Comparison of ENCODE assay signal across 8 cellular contexts in genomic region chr2:161418715-161419337, GRCh38. TPM values are rescaled to one million over a fixed set of nuclear protein-coding genes. Genes with fewer than 3 reads are reported as not detected.
DNase-seq lines count a peak whose midpoint lies in the region; FAIRE-seq and TF ChIP-seq lines count a peak whose summit lies in the region.

No MANE protein-coding gene starts in this region.

- H3K9me3 ChIP-seq in H1 (ENCODE audit: insufficient read depth in 2 of 2, low read depth in 1 of 2, low read length in 1 of 2) (no peaks in the 10 kb centered on the region), skeletal muscle tissue (ENCODE audit: control insufficient read depth in 3 of 3, low read length in 3 of 3) (no peaks in the 10 kb centered on the region)

- H3K23me2 ChIP-seq in H1 (ENCODE audit: low read depth, low read length) = peaks cover 13% of the 10 kb centered on the region

- H3K36me3 Mint-ChIP-seq in CD14-positive monocyte = peaks cover 0 to 14% of the 10 kb centered on the region in 2 donors

- H4K8ac ChIP-seq in H1 (ENCODE audit: extremely low read depth, insufficient read depth, low read length) = no peak overlapping the region

- H3K4me3 Mint-ChIP-seq in CD14-positive monocyte = peak overlapping the region in 1 of 2 donors; percentile 91

- peaks cover 83 to 98% (median 91%) of the 10 kb centered on the region in 4 experiments for H3K27me3 ChIP-seq in H1 (replicated peaks in 1 of 4; ENCODE audit: control insufficient read depth in 3 of 4, extremely low read depth in 1 of 4, insufficient read depth in 3 of 4, low read length in 3 of 4)
- peaks cover 86 to 95% (median 90%) of the 10 kb centered on the region in 3 donors for H3K27me3 ChIP-seq in skeletal muscle tissue (ENCODE audit: control insufficient read depth in 3 of 3, insufficient read depth in 3 of 3, low read length in 3 of 3)

- no peak overlapping the region for H2BK5ac ChIP-seq in H1 (ENCODE audit: low read depth, low read length)

- H3K9ac ChIP-seq in H1 (replicated peaks in 1 of 4; ENCODE audit: extremely low read depth in 1 of 4, low read depth in 3 of 4, low read length in 3 of 4) (no peak overlapping the region), skeletal muscle tissue (ENCODE audit: low read depth in 1 of 3, low read length in 3 of 3) (no peak overlapping the region)

- POLR2A ChIA-PET in H1 (lab: Charles Lee; ENCODE audit: partially characterized antibody) = interaction anchor here (2.0 kb wide), 1 partner anchor 9 kb away, joined by 7 read pairs; no protein-coding TSS in a partner anchor

- intact Hi-C loops in CD14-positive monocyte (cut with micrococcal nuclease) = no loop called here

- peak overlapping the region; percentile 81; the same call in 1 of the 2 replicates for H2BK12ac ChIP-seq in H1 (ENCODE audit: low read depth, low read length)

- H2BK120ac ChIP-seq in H1 (replicated peaks; ENCODE audit: low read depth, low read length) = no peak overlapping the region

- H3K4me3 ChIP-seq in H1 (ENCODE audit: extremely low read depth in 1 of 4, insufficient read depth in 2 of 4, low read depth in 3 of 4, low read length in 4 of 4) (peak overlapping the region; percentile 15 to 60 (median 28); a peak in 6 of 8 replicates), skeletal muscle tissue (ENCODE audit: low read length in 3 of 3) (peak overlapping the region in 2 of 3 donors; percentile 52 to 60)

- H3K79me2 ChIP-seq in H1 (ENCODE audit: control insufficient read depth in 1 of 2, insufficient read depth in 2 of 2, low read length in 2 of 2) = no peaks in the 10 kb centered on the region

- no peak overlapping the region for H3K23ac ChIP-seq in H1 (ENCODE audit: insufficient read length)

- TF ChIP-seq RAD21 in H1 (IDR thresholded peaks at IDR 0.05 in 1 of 2, conservative IDR thresholded peaks at IDR 0.05 in 1 of 2; ENCODE audit: low read depth in 2 of 2, low read length in 2 of 2) = no peak

- peak overlapping the region; percentile 86 for H3K4me2 ChIP-seq in H1 (ENCODE audit: insufficient read depth in 1 of 2, low read depth in 2 of 2, low read length in 2 of 2)

- no peak overlapping the region for H2BK20ac ChIP-seq in H1 (ENCODE audit: low read length)

- no peak for TF ChIP-seq EP300 in H1 (IDR thresholded peaks at IDR 0.05; ENCODE audit: borderline replicate concordance in 1 of 2, low read depth in 2 of 2, low read length in 2 of 2)

- H3K4me1 ChIP-seq in H1 (replicated peaks in 1 of 4; ENCODE audit: control insufficient read depth in 3 of 4, insufficient read depth in 4 of 4, low read length in 3 of 4) = peaks cover 12 to 26% (median 19%) of the 10 kb centered on the region in 4 experiments; a peak in 6 of 7 replicates
- H3K4me1 ChIP-seq in skeletal muscle tissue (ENCODE audit: control insufficient read depth in 3 of 3, insufficient read depth in 3 of 3, low read length in 3 of 3) = peaks cover 26 to 40% (median 32%) of the 10 kb centered on the region in 3 donors

- peaks cover 3 to 31% of the 10 kb centered on the region in 2 experiments for H4K20me1 ChIP-seq in H1 (replicated peaks in 1 of 2; ENCODE audit: control insufficient read depth in 1 of 2, insufficient read depth in 2 of 2, low read length in 2 of 2)

- H3K27ac ChIP-seq in H1 (ENCODE audit: low read depth, low read length) = no peak overlapping the region
- no peak overlapping the region for H3K27ac ChIP-seq in skeletal muscle tissue (ENCODE audit: low read depth, low read length)

- no peak overlapping the region; the same call in 1 of the 2 replicates for H2BK15ac ChIP-seq in H1 (ENCODE audit: low read length)

- no peak overlapping the region for H3K27ac Mint-ChIP-seq in CD14-positive monocyte

- peak; percentile 29 for DNase-seq in activated CD4-positive, alpha-beta T cell treated with anti-CD3 and anti-CD28 coated beads for 48 hours
- DNase-seq in activated CD4-positive, alpha-beta T cell treated with anti-CD3 and anti-CD28 coated beads, Interleukin-2, amount 50 U/mL, for 4 hours = no peak
- DNase-seq in OCI-M1 (lab: John Stamatoyannopoulos, UW) (peak; percentile 63), H1 (ENCODE audit: low read depth in 1 of 2, low spot score in 2 of 2) (peak in 1 of 2 experiments; percentile 78), CD14-positive monocyte (ENCODE audit: low spot score) (no peak), medulla oblongata (ENCODE audit: extremely low spot score) (no peak), GM19239 (ENCODE audit: insufficient read length, low spot score) (no peak)

- no peak overlapping the region for H3K14ac ChIP-seq in H1 (ENCODE audit: insufficient read length)

- H3K79me1 ChIP-seq in H1 (ENCODE audit: low read depth, low read length) = no peaks in the 10 kb centered on the region

- 2% methylated on average over 47 of the region's 48 CpGs; no CpG with 5 or more reads in 1 of the 2 experiments for WGBS in H1 (ENCODE audit: extremely low coverage in 1 of 2, insufficient coverage in 1 of 2, insufficient read length in 1 of 2, insufficient replicate concordance in 2 of 2, low coverage in 1 of 2, low lambda C conversion rate in 2 of 2, missing lambda C conversion rate in 1 of 2), 2 experiments

- H3K36me3 ChIP-seq in H1 (ENCODE audit: control insufficient read depth in 2 of 4, insufficient read depth in 4 of 4, low read length in 3 of 4) = no peaks in the 10 kb centered on the region; a peak in 1 of 8 replicates
- no peaks in the 10 kb centered on the region for H3K36me3 ChIP-seq in skeletal muscle tissue (ENCODE audit: control insufficient read depth in 3 of 3, insufficient read depth in 3 of 3, low read length in 3 of 3)

- no peak for TF ChIP-seq POLR2A in H1 (IDR thresholded peaks at IDR 0.05; ENCODE audit: control extremely low read depth in 1 of 2, low read depth in 2 of 2, low read length in 2 of 2)

- H2AFZ ChIP-seq in H1 (ENCODE audit: low read length) = no peak overlapping the region

- TF ChIP-seq CTCF in H1 (IDR thresholded peaks at IDR 0.05; ENCODE audit: control extremely low read depth in 1 of 3, insufficient read depth in 1 of 3, low read depth in 1 of 3, low read length in 3 of 3) (no peak), CD14-positive monocyte (IDR thresholded peaks at IDR 0.05) (no peak)

- CTCF ChIA-PET in H1 (lab: Charles Lee; ENCODE audit: partially characterized antibody) = interaction anchor here (0.9 to 1.4 kb wide), 3 partner anchors 9 to 172 kb away, joined by 3 to 5 read pairs (median 4); no protein-coding TSS in a partner anchor

- FAIRE-seq in H1 (lab: Jason Lieb, UNC) (no peak), GM19239 (lab: Jason Lieb, UNC) (no peak)

- H3K18ac ChIP-seq in H1 (ENCODE audit: extremely low read depth, low read length) = no peak overlapping the region

- H4K91ac ChIP-seq in H1 (replicated peaks; ENCODE audit: insufficient read length, low read length) = no peak overlapping the region

- no peak overlapping the region for H3K56ac ChIP-seq in H1 (replicated peaks; ENCODE audit: insufficient read length, low read depth, low read length)

- no peak overlapping the region for H3K4ac ChIP-seq in H1 (replicated peaks; ENCODE audit: insufficient read length, low read depth, low read length)

- peaks cover 91 to 99% (median 91%) of the 10 kb centered on the region in 3 donors for H3K27me3 Mint-ChIP-seq in CD14-positive monocyte (ENCODE audit: low read depth in 3 of 3)

- H2AK5ac ChIP-seq in H1 (ENCODE audit: low read depth, low read length) = no peak overlapping the region

- H4K5ac ChIP-seq in H1 (ENCODE audit: insufficient read length, low read depth, low read length) = no peak overlapping the region

- peaks cover 62% of the 10 kb centered on the region for H3K4me1 Mint-ChIP-seq in CD14-positive monocyte

- H3K9me3 Mint-ChIP-seq in CD14-positive monocyte = peaks cover 0 to 20% (median 13%) of the 10 kb centered on the region in 7 donors

TF ChIP-seq in H1, 55 proteins besides CTCF, POLR2A, EP300 and RAD21 (continues in another document):
- TF ChIP-seq ZNF274 (IDR thresholded peaks at IDR 0.05; ENCODE audit: borderline replicate concordance, extremely low read depth, low read length) (no peak), CBX8 (IDR thresholded peaks at IDR 0.05; ENCODE audit: borderline replicate concordance, low read depth, low read length) (0 out of 2 replicates have a peak, but pooled peaks have one; percentile 20), EGR1 (IDR thresholded peaks at IDR 0.05; ENCODE audit: borderline replicate concordance, low read depth, low read length) (no peak), RFX5 (IDR thresholded peaks at IDR 0.05; ENCODE audit: borderline replicate concordance, low read depth, low read length) (no peak), SUZ12 (IDR thresholded peaks at IDR 0.05; ENCODE audit: low read length) (peak; percentile 99), HDAC2 (IDR thresholded peaks at IDR 0.05; ENCODE audit: borderline replicate concordance in 1 of 2, low read depth in 2 of 2, low read length in 2 of 2) (no peak), BCL11A (IDR thresholded peaks at IDR 0.05; ENCODE audit: low read depth in 2 of 2, low read length in 2 of 2) (no peak), CHD1 (IDR thresholded peaks at IDR 0.05; ENCODE audit: low read depth, low read length) (no peak), GTF2F1 (IDR thresholded peaks at IDR 0.05; ENCODE audit: borderline replicate concordance, low read depth, low read length) (no peak), E2F6 (IDR thresholded peaks at IDR 0.05) (peak; percentile 91), SP1 (IDR thresholded peaks at IDR 0.05; ENCODE audit: low read depth, low read length) (no peak), CTBP2 (IDR thresholded peaks at IDR 0.05; ENCODE audit: borderline replicate concordance, insufficient read depth, insufficient read length, low read length) (peak; percentile 91), EZH2 (IDR thresholded peaks at IDR 0.05; ENCODE audit: low read depth, low read length, severe bottlenecking) (peak; percentile 98), CBX5 (IDR thresholded peaks at IDR 0.05; ENCODE audit: low read depth, low read length) (no peak)

RNA-seq across cellular contexts. Expression of gene TBR1, which starts 2.7 kb away (rescaled TPM):
- not detected in 2 replicates for total RNA-seq in H1 (2021; fragmentation: NEBNext Ultra II Directional; extraction: Animal tissue kit (Norgen Biotek cat#: 25700))
- polyA plus RNA-seq in H1 (2011; rRNA removed) (0.05 TPM in 1 of 2 replicates, not detected in the other), CD14-positive monocyte (not detected)
- not detected for polyA plus RNA-seq in H1 (2011; cell fraction: cytosol; rRNA removed)
- not detected for polyA plus RNA-seq in H1 (2011; cell fraction: nucleus; rRNA removed)
- not detected in 4 replicates for polyA plus RNA-seq in H1 (2012, experiment 1 of 2)
- not detected for polyA plus RNA-seq in H1 (2012, experiment 2 of 2)
- not detected for polyA plus RNA-seq in H1 (2013, experiment 1 of 2)
- not detected for polyA plus RNA-seq in H1 (2013, experiment 2 of 2)
- not detected in 2 replicates for polyA minus RNA-seq in H1 (2011; rRNA and poly(A)+ RNA removed)
- polyA minus RNA-seq in H1 (2011; cell fraction: cytosol; rRNA and poly(A)+ RNA removed) = not detected
- not detected for polyA minus RNA-seq in H1 (2011; cell fraction: nucleus; rRNA and poly(A)+ RNA removed)
- total RNA-seq in skeletal muscle tissue = not detected

Comparison
In these comparisons a context has a peak if more than half of its experiments do, and no peak if none do; other contexts are left out.
1. DNase-seq: peak in activated CD4-positive, alpha-beta T cell treated with anti-CD3 and anti-CD28 coated beads for 48 hours (single experiment) and OCI-M1 (single experiment); none in activated CD4-positive, alpha-beta T cell treated with anti-CD3 and anti-CD28 coated beads, Interleukin-2, amount 50 U/mL, for 4 hours (0 of 2), CD14-positive monocyte (single experiment), medulla oblongata (single experiment) and GM19239 (single experiment).